ENCODE assay signal across 10 cellular contexts in the genomic region with DNA sequence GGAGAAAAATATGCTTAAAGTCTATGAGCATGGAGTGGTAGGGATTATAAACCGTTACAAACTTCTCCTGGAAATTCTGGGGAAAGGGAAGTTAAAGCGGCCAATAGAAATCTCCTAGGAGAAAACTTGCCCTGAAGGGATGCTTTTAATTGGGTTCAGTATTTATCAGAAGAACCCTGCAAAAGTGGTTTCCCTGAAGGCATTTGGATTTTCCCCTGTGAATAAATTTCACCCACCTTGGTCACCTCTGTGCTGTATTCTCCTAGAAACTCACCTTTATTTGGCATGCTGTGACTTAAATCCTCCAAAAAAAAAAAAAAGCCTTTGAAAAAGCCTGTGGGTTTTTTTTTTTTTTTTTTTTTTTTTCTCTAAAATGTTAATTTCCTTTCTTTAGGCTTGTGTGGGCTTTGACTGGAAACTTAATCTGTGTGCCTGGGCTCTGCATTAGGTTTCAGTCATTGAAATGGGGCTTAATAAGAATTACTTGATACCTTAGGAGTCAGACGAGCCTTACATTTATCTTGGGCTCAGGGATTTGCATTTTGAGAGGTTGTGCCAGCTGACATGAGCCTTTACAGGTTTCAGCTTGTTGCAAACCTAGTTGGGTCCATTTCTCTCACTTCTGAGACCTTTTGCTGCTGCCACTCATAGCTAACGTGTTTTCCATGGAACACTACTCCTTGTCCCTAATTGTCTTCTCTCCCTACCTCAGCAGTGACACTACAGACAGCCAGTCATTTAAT. TPM values are rescaled to one million over a fixed set of nuclear protein-coding genes. Genes with fewer than 3 reads are reported as not detected.
DNase-seq lines count a peak whose midpoint lies in the region; ATAC-seq and TF ChIP-seq lines count a peak whose summit lies in the region.
"Had no signal": no experiment of that assay in that cellular context is flagged by ENCODE, and none has a peak within 500 bp of the region (broad histone marks: within the 10 kb centered on the region; RNA-seq: fewer than 3 reads in every experiment).

No MANE protein-coding gene starts in this region.

- H3K36me3 ChIP-seq in HAP-1 (replicated peaks), result no peaks in the 10 kb centered on the region
- H3K36me3 ChIP-seq in OCI-LY3 (replicated peaks; ENCODE audit: low read depth, low read length), result peaks cover 16% of the 10 kb centered on the region
- peaks cover 0 to 10% (median 0%) of the 10 kb centered on the region in 4 donors for H3K36me3 ChIP-seq in sigmoid colon

- no peaks in the 10 kb centered on the region for H3K9me3 ChIP-seq in HAP-1
- no peaks in the 10 kb centered on the region for H3K9me3 ChIP-seq in OCI-LY3 (ENCODE audit: insufficient read depth, low read length)
- no peaks in the 10 kb centered on the region for H3K9me3 ChIP-seq in sigmoid colon

- in situ Hi-C loops in HAP-1 (cut with MboI; ENCODE audit: low sequenced_read_pairs), result no loop called here

- peak overlapping the region; percentile 42; the same call in 1 of the 2 replicates for H3K9ac ChIP-seq in OCI-LY3 (ENCODE audit: low read length)

- no peak overlapping the region for H2AFZ ChIP-seq in OCI-LY3 (ENCODE audit: low read depth, low read length)

- H3K79me2 ChIP-seq in OCI-LY3 (ENCODE audit: low read length), result peaks cover 30% of the 10 kb centered on the region; the same call in 1 of the 2 replicates

- H4K20me1 ChIP-seq in OCI-LY3 (ENCODE audit: insufficient read depth, low read length), result no peaks in the 10 kb centered on the region

- TF ChIP-seq CTCF in OCI-LY3 (IDR thresholded peaks at IDR 0.05; ENCODE audit: low read depth, low read length), result no peak
- TF ChIP-seq CTCF in sigmoid colon (IDR thresholded peaks at IDR 0.05), result no peak

- TF ChIP-seq POLR2A in sigmoid colon (IDR thresholded peaks at IDR 0.05), result no peak

- H3K27me3 ChIP-seq in HAP-1 (ENCODE audit: low read depth), result no peaks in the 10 kb centered on the region
- H3K27me3 ChIP-seq in OCI-LY3 (ENCODE audit: low read depth, low read length), result no peaks in the 10 kb centered on the region
- no peaks in the 10 kb centered on the region for H3K27me3 ChIP-seq in sigmoid colon

- intact Hi-C loops in sigmoid colon (cut with DNase I), result no loop called here

- H3K4me1 ChIP-seq in HAP-1 (peaks cover 23% of the 10 kb centered on the region), OCI-LY3 (ENCODE audit: low read length) (peaks cover 81% of the 10 kb centered on the region), sigmoid colon (peaks cover 0 to 93% (median 88%) of the 10 kb centered on the region in 4 donors)

- no peak overlapping the region for H3K4me3 ChIP-seq in HAP-1
- H3K4me3 ChIP-seq in OCI-LY3 (ENCODE audit: low read length), result peak overlapping the region; percentile 2; the same call in 1 of the 2 replicates
- H3K4me3 ChIP-seq in sigmoid colon, result no peak overlapping the region

- ATAC-seq in GM18870 (IDR thresholded peaks at IDR 0.05; ENCODE audit: unreplicated experiment) (no peak), GM19455 (IDR thresholded peaks at IDR 0.05; ENCODE audit: unreplicated experiment) (no peak), GM18868 (IDR thresholded peaks at IDR 0.05; ENCODE audit: unreplicated experiment) (no peak)

- peak; percentile 54 to 74 for DNase-seq in HAP-1 (ENCODE audit: low spot score in 2 of 2)
- DNase-seq in epithelial cell of prostate (ENCODE audit: low read depth, low spot score), result no peak
- DNase-seq in sigmoid colon, result no peak
- DNase-seq in SKM-1 (lab: John Stamatoyannopoulos, UW; ENCODE audit: unreplicated experiment), result no peak
- DNase-seq: activated CD4-positive, alpha-beta T cell treated with anti-CD3 and anti-CD28 coated beads, Interleukin-2, amount 50 U/mL, for 4 hours had no signal

- H3K27ac ChIP-seq in OCI-LY3 (ENCODE audit: low read length), result peak overlapping the region; percentile 51
- H3K27ac ChIP-seq in epithelial cell of prostate, result peak overlapping the region; percentile 57
- peak overlapping the region; percentile 39 to 66 (median 54) for H3K27ac ChIP-seq in sigmoid colon

- 67 to 85% methylated on average over 4 of the region's 4 CpGs for WGBS in sigmoid colon, 2 donors

- peak overlapping the region; percentile 50 for H3K4me2 ChIP-seq in OCI-LY3 (ENCODE audit: low read length)

- no peak for TF ChIP-seq EP300 in sigmoid colon (IDR thresholded peaks at IDR 0.05)

RNA-seq across cellular contexts. Expression of a gene that starts 22.0 kb away (rescaled TPM):
- total RNA-seq in sigmoid colon, result 100 to 1,000 TPM; 215 to 243 (median 234) TPM
- polyA plus RNA-seq in sigmoid colon, result 10 to 100 TPM in 2 of 3 donors, 1 to 10 TPM in 1; 9.9 to 56.4 (median 32.4) TPM
- polyA plus RNA-seq: neural cell had no signal

Comparison
In these comparisons a context has a peak if more than half of its experiments do, and no peak if none do; other contexts are left out.
1. DNase-seq: peak in HAP-1 (2 of 2); none in epithelial cell of prostate (single experiment), sigmoid colon (single experiment) and SKM-1 (single experiment).
2. Peak in every context shown above with its lines, with median percentiles within 50 percentile points of each other: H3K27ac ChIP-seq.